In the genomic region with DNA sequence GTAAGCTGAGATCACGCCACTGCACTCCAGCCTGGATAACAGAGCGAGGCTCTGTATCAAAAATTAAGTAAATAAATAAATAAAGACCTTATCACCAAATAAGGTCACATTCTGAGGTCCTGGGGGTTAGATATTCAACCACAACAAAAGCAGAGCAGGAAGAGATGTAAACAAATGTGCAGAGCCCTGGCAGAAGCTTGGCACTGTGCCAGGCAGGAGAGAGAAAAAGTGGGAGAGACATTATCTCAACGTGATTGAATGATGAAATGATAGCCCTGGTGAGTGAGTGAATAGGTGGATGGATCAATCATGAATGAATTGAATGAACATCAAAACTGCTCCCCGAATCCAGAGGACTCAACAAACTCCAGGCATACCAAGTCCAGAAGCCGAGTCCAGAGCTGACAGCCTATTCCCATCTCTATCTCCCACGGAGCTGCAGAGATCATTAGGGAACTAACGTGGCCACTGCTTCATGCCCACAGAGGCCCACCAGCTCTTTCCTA, we compare ENCODE assay signal across 8 cellular contexts.
DNase-seq lines count a peak whose midpoint lies in the region; ATAC-seq and TF ChIP-seq lines count a peak whose summit lies in the region.

No MANE protein-coding gene starts in this region.

- H3K36me3 ChIP-seq in thyroid gland, result no peaks in the 10 kb centered on the region

- TF ChIP-seq CTCF in thyroid gland (IDR thresholded peaks at IDR 0.05), result no peak

- TF ChIP-seq POLR2A in thyroid gland (IDR thresholded peaks at IDR 0.05), result no peak

- H3K27ac Mint-ChIP-seq in T-helper 2 cell treated with Interferon-gamma antibody and Interleukin-4, amounts not matched to agents 5 μg/mL and 100 μg/mL, for 36 hours, result peak overlapping the region; percentile 98

- H3K4me1 ChIP-seq in thyroid gland, result peaks cover 30 to 82% of the 10 kb centered on the region in 2 donors

- no peak for DNase-seq in activated T-cell treated with anti-CD3 and anti-CD28 coated beads, Interleukin-2, amount 50 U/mL, for 4 hours
- no peak for DNase-seq in activated T-cell treated with anti-CD3 and anti-CD28 coated beads for 4 hours
- no peak for DNase-seq in T-helper 2 cell treated with Interferon-gamma antibody and Interleukin-4, amounts not matched to agents 5 μg/mL and 100 μg/mL, for 36 hours (ENCODE audit: low spot score)
- DNase-seq in left colon, result peak; percentile 47 to 70
- DNase-seq in thyroid gland, result no peak
- DNase-seq in stimulated activated CD4-positive, alpha-beta T cell treated with anti-CD3 and anti-CD28 coated beads, Interleukin-12 subunit alpha, Interleukin-12 subunit beta, amount 100 ng/mL, for 4 hours, result no peak
- DNase-seq in EL, result no peak

- no peak overlapping the region for H3K4me3 ChIP-seq in thyroid gland (replicated peaks in 1 of 3)

- intact Hi-C loops in left colon (cut with DNase I, micrococcal nuclease), result loop anchor here in 1 of 2 donors (10.0 kb wide), 1 partner anchor 253 kb away; no protein-coding TSS in a partner anchor
- intact Hi-C loops in thyroid gland (cut with DNase I), result no loop called here

- H3K27me3 Mint-ChIP-seq in activated T-cell treated with anti-CD3 and anti-CD28 coated beads, Interleukin-2, amount 50 U/mL, for 4 hours (ENCODE audit: low read depth), result no peaks in the 10 kb centered on the region
- H3K27me3 Mint-ChIP-seq in T-helper 2 cell treated with Interferon-gamma antibody and Interleukin-4, amounts not matched to agents 5 μg/mL and 100 μg/mL, for 36 hours (ENCODE audit: low read depth), result no peaks in the 10 kb centered on the region

- H3K36me3 Mint-ChIP-seq in activated T-cell treated with anti-CD3 and anti-CD28 coated beads, Interleukin-2, amount 50 U/mL, for 4 hours (ENCODE audit: insufficient read depth), result no peaks in the 10 kb centered on the region
- H3K36me3 Mint-ChIP-seq in T-helper 2 cell treated with Interferon-gamma antibody and Interleukin-4, amounts not matched to agents 5 μg/mL and 100 μg/mL, for 36 hours (ENCODE audit: low read depth), result peaks cover 4% of the 10 kb centered on the region

- H3K27ac ChIP-seq in thyroid gland, result peak overlapping the region; percentile 75 to 90 (median 87)

- H3K4me1 Mint-ChIP-seq in activated T-cell treated with anti-CD3 and anti-CD28 coated beads, Interleukin-2, amount 50 U/mL, for 4 hours (ENCODE audit: low read depth), result peaks cover 72% of the 10 kb centered on the region
- peaks cover 76% of the 10 kb centered on the region for H3K4me1 Mint-ChIP-seq in T-helper 2 cell treated with Interferon-gamma antibody and Interleukin-4, amounts not matched to agents 5 μg/mL and 100 μg/mL, for 36 hours (ENCODE audit: low read depth)

- H3K27me3 ChIP-seq in thyroid gland, result no peaks in the 10 kb centered on the region

- H3K9me3 Mint-ChIP-seq in activated T-cell treated with anti-CD3 and anti-CD28 coated beads, Interleukin-2, amount 50 U/mL, for 4 hours, result no peaks in the 10 kb centered on the region
- peaks cover 3% of the 10 kb centered on the region for H3K9me3 Mint-ChIP-seq in T-helper 2 cell treated with Interferon-gamma antibody and Interleukin-4, amounts not matched to agents 5 μg/mL and 100 μg/mL, for 36 hours

- H3K9me3 ChIP-seq in thyroid gland, result no peaks in the 10 kb centered on the region

- peak overlapping the region; percentile 71 for H3K4me3 Mint-ChIP-seq in activated T-cell treated with anti-CD3 and anti-CD28 coated beads, Interleukin-2, amount 50 U/mL, for 4 hours
- H3K4me3 Mint-ChIP-seq in T-helper 2 cell treated with Interferon-gamma antibody and Interleukin-4, amounts not matched to agents 5 μg/mL and 100 μg/mL, for 36 hours, result peak overlapping the region; percentile 68

- WGBS in thyroid gland, 2 donors, result 77 to 83% methylated on average over 7 of the region's 7 CpGs

- no peak for ATAC-seq in activated T-cell treated with anti-CD3 and anti-CD28 coated beads, Interleukin-2, amount 50 U/mL, for 4 hours
- ATAC-seq in left colon, result no peak
- ATAC-seq in HG02973 (IDR thresholded peaks at IDR 0.05; ENCODE audit: unreplicated experiment), result no peak

Comparison
In these comparisons a context has a peak if more than half of its experiments do, and no peak if none do; other contexts are left out.
1. DNase-seq: peak in left colon (2 of 2); none in activated T-cell treated with anti-CD3 and anti-CD28 coated beads, Interleukin-2, amount 50 U/mL, for 4 hours (single experiment), activated T-cell treated with anti-CD3 and anti-CD28 coated beads for 4 hours (single experiment), T-helper 2 cell treated with Interferon-gamma antibody and Interleukin-4, amounts not matched to agents 5 μg/mL and 100 μg/mL, for 36 hours (single experiment), thyroid gland (0 of 2), stimulated activated CD4-positive, alpha-beta T cell treated with anti-CD3 and anti-CD28 coated beads, Interleukin-12 subunit alpha, Interleukin-12 subunit beta, amount 100 ng/mL, for 4 hours (single experiment) and EL (single experiment).